8 cellular contexts compared by ENCODE assay signal in genomic region chr9:93119953-93120845, GRCh38. TPM values are rescaled to one million over a fixed set of nuclear protein-coding genes. Genes with fewer than 3 reads are reported as not detected.
DNase-seq lines count a peak whose midpoint lies in the region; ATAC-seq and TF ChIP-seq lines count a peak whose summit lies in the region.

No MANE protein-coding gene starts in this region.

- peaks cover 10% of the 10 kb centered on the region; the same call in 1 of the 2 replicates for H3F3A ChIP-seq in DOHH2 (ENCODE audit: control insufficient read depth, insufficient read depth)

- DNase-seq in SW480 (ENCODE audit: low spot score) (peak; percentile 90), memory B cell (ENCODE audit: low spot score in 2 of 2) (peak in 1 of 2 donors; percentile 39), testis (peak; percentile 91), NCI-H2081 treated with DMSO at 0.1 percent for 48 hours (lab: John Stamatoyannopoulos, UW) (no peak)

- H3K4me1 ChIP-seq in DOHH2 (ENCODE audit: control insufficient read depth, low read length) (peaks cover 25% of the 10 kb centered on the region), duodenal mucosa (ENCODE audit: control insufficient read depth in 1 of 2, insufficient read depth in 2 of 2, low read length in 2 of 2) (peaks cover 12 to 17% of the 10 kb centered on the region in 2 donors), testis (peaks cover 19% of the 10 kb centered on the region)

- peak overlapping the region; percentile 54 for H3K4me3 Mint-ChIP-seq in memory B cell

- TF ChIP-seq POLR2A in testis (IDR thresholded peaks at IDR 0.05), result no peak

- no peaks in the 10 kb centered on the region for H3K27me3 ChIP-seq in DOHH2 (ENCODE audit: control insufficient read depth, low read length)
- H3K27me3 ChIP-seq in duodenal mucosa (ENCODE audit: control insufficient read depth in 1 of 2, insufficient read depth in 2 of 2, low read length in 2 of 2), result no peaks in the 10 kb centered on the region
- H3K27me3 ChIP-seq in testis, result no peaks in the 10 kb centered on the region

- H3K36me3 Mint-ChIP-seq in memory B cell, result no peaks in the 10 kb centered on the region

- intact Hi-C loops in testis (cut with DNase I; ENCODE audit: low total_unique reads), result no loop called here

- no peaks in the 10 kb centered on the region for H3K27me3 Mint-ChIP-seq in memory B cell

- peak overlapping the region; percentile 67 for H3K4me3 ChIP-seq in DOHH2 (ENCODE audit: low read length)
- H3K4me3 ChIP-seq in duodenal mucosa (ENCODE audit: low read depth in 1 of 2, low read length in 2 of 2), result no peak overlapping the region
- H3K4me3 ChIP-seq in testis, result no peak overlapping the region

- H3K4me2 ChIP-seq in DOHH2 (ENCODE audit: low read length), result peak overlapping the region; percentile 88

- H3K27ac ChIP-seq in DOHH2 (ENCODE audit: low read depth, low read length), result peak overlapping the region; percentile 86
- peak overlapping the region; percentile 58 for H3K27ac ChIP-seq in duodenal mucosa (ENCODE audit: low read depth, low read length)
- H3K27ac ChIP-seq in testis, result peak overlapping the region in 1 of 2 donors; percentile 25

- no peaks in the 10 kb centered on the region for H3K9me3 Mint-ChIP-seq in memory B cell

- no peaks in the 10 kb centered on the region for H3K79me2 ChIP-seq in DOHH2 (ENCODE audit: control insufficient read depth, low read length)

- peaks cover 18% of the 10 kb centered on the region for H3K4me1 Mint-ChIP-seq in memory B cell

- ATAC-seq in GM19468 (IDR thresholded peaks at IDR 0.05; ENCODE audit: extremely low read depth, unreplicated experiment), result peak; percentile 96
- peak; percentile 77 for ATAC-seq in HG03565 (IDR thresholded peaks at IDR 0.05; ENCODE audit: unreplicated experiment)
- ATAC-seq in memory B cell (ENCODE audit: low read depth), result peak; percentile 86

- H4K20me1 ChIP-seq in DOHH2 (ENCODE audit: control insufficient read depth, insufficient read depth, low read depth, low read length), result no peaks in the 10 kb centered on the region

- H3K9me2 ChIP-seq in DOHH2 (replicated peaks; ENCODE audit: control insufficient read depth, low read length), result no peaks in the 10 kb centered on the region

- H3K9ac ChIP-seq in duodenal mucosa (ENCODE audit: low read depth in 1 of 2, low read length in 2 of 2), result no peak overlapping the region

- peak overlapping the region; percentile 43 for H3K27ac Mint-ChIP-seq in memory B cell

- WGBS in testis, 2 donors, result 43 to 73% methylated on average over 20 to 23 of the region's 23 CpGs

- H3K36me3 ChIP-seq in DOHH2 (ENCODE audit: control insufficient read depth, low read length) (no peaks in the 10 kb centered on the region; the same call in 1 of the 2 replicates), duodenal mucosa (ENCODE audit: control insufficient read depth in 1 of 2, insufficient read depth in 2 of 2, low read length in 2 of 2) (peaks cover 11 to 24% of the 10 kb centered on the region in 2 donors), testis (ENCODE audit: low read depth, missing control alignments) (no peaks in the 10 kb centered on the region)

- TF ChIP-seq CTCF in DOHH2 (IDR thresholded peaks at IDR 0.05; ENCODE audit: low read depth, low read length, poor library complexity, severe bottlenecking), result peak; percentile 48
- peak in 2 of 3 experiments; percentile 36 to 43 for TF ChIP-seq CTCF in testis (IDR thresholded peaks at IDR 0.05)

- no peaks in the 10 kb centered on the region for H3K9me3 ChIP-seq in DOHH2 (ENCODE audit: control insufficient read depth, insufficient read depth, low read length)
- no peaks in the 10 kb centered on the region for H3K9me3 ChIP-seq in duodenal mucosa (ENCODE audit: control insufficient read depth in 1 of 2, low read length in 2 of 2)
- H3K9me3 ChIP-seq in testis, result no peaks in the 10 kb centered on the region

RNA-seq across cellular contexts. Expression of gene NINJ1, which starts 13.9 kb away (rescaled TPM):
- 100 to 1,000 TPM; 148 to 152 TPM for total RNA-seq in testis
- polyA plus RNA-seq in testis (ENCODE audit: insufficient read depth, low read depth, low replicate concordance), result 99.3 TPM

RNA-seq across cellular contexts. Expression of gene CARD19, which starts 24.2 kb away (rescaled TPM):
- total RNA-seq in testis, result 100 to 1,000 TPM; 138 to 147 TPM
- polyA plus RNA-seq in testis (ENCODE audit: insufficient read depth, low read depth, low replicate concordance), result 99.4 TPM
